In the genomic region with DNA sequence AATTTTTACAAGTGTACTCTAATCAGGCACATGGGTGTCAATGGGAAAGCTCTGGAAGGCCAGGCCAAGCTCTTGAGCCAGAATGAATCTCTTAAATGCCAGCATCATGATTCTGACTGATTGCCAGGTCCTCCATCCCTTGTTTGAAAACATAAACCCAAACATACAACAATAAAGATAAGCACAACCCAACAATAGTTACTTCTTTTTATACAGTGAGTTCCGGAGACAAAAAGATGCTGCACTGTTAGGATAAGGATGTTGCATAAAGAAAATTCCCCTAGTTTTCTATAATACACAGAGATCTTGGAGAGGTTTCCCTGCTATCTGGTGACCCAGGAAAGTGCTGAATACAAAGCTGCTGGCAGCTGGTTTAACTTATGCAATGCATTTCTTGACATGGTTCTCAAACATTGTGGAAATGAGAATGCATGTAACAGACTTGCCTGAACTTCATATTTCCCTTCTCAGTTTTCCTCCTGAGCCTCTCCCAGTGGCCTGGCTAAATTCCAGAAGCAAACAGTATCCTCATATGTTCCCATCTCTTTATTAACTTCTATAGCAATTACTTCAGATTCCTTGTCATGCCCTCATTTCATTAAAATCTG, we compare ENCODE assay signal across 23 cellular contexts.
"Had no signal": no experiment of that assay in that cellular context is flagged by ENCODE, and none has a peak within 500 bp of the region (broad histone marks: within the 10 kb centered on the region; RNA-seq: fewer than 3 reads in every experiment).

No MANE protein-coding gene starts in this region.

- H3K9me3 ChIP-seq: adrenal gland, breast epithelium, esophagus squamous epithelium, heart right ventricle, left ventricle myocardium inferior, neutrophil, thyroid gland had no signal

- H3K9me3 Mint-ChIP-seq: activated naive CD4-positive, alpha-beta T cell treated with anti-CD3 and anti-CD28 coated beads, Interleukin-2, amount 50 U/mL, for 24 hours; dendritic cell treated with granulocyte-macrophage colony-stimulating factor and Interleukin-4, amounts not matched to agents 40 ng/mL and 50 ng/mL, for 4 days; T-helper 1 cell treated with Interleukin-12 subunit alpha and Interleukin-12 subunit beta and Interleukin-4 antibody, amounts not matched to agents 30 μg/mL and 1 μg/mL, for 36 hours had no signal

- H3K79me2 ChIP-seq: parathyroid adenoma had no signal

- H3K27ac ChIP-seq: adrenal gland, breast epithelium, esophagus squamous epithelium, heart right ventricle, left ventricle myocardium inferior, neutrophil, parathyroid adenoma, thyroid gland had no signal

- H3K36me3 ChIP-seq: adrenal gland, breast epithelium, esophagus squamous epithelium, heart right ventricle, left ventricle myocardium inferior, neutrophil, thyroid gland had no signal

- H2AFZ ChIP-seq: parathyroid adenoma had no signal

- DNase-seq: activated CD4-positive, alpha-beta T cell treated with anti-CD3 and anti-CD28 coated beads for 1 hour; activated CD8-positive, alpha-beta memory T cell treated with anti-CD3 and anti-CD28 coated beads for 24 hours; activated CD8-positive, alpha-beta memory T cell treated with anti-CD3 and anti-CD28 coated beads, Interleukin-2, amount 50 U/mL, for 48 hours; activated gamma-delta T cell; adrenal gland; effector memory CD4-positive, alpha-beta T cell; esophagus squamous epithelium; heart right ventricle; immature natural killer cell; kidney glomerular epithelial cell; left ventricle myocardium inferior; naive thymus-derived CD4-positive, alpha-beta T cell; stimulated activated naive CD4-positive, alpha-beta T cell; thyroid gland had no signal

- H3K4me3 Mint-ChIP-seq: activated naive CD4-positive, alpha-beta T cell treated with anti-CD3 and anti-CD28 coated beads, Interleukin-2, amount 50 U/mL, for 24 hours; dendritic cell treated with granulocyte-macrophage colony-stimulating factor and Interleukin-4, amounts not matched to agents 40 ng/mL and 50 ng/mL, for 4 days; immature natural killer cell; naive thymus-derived CD4-positive, alpha-beta T cell; T-helper 1 cell treated with Interleukin-12 subunit alpha and Interleukin-12 subunit beta and Interleukin-4 antibody, amounts not matched to agents 30 μg/mL and 1 μg/mL, for 36 hours had no signal

- H3K4me3 ChIP-seq: adrenal gland, breast epithelium, esophagus squamous epithelium, heart right ventricle, left ventricle myocardium inferior, thyroid gland had no signal

- H3K4me1 Mint-ChIP-seq: activated naive CD4-positive, alpha-beta T cell treated with anti-CD3 and anti-CD28 coated beads, Interleukin-2, amount 50 U/mL, for 24 hours; immature natural killer cell; naive thymus-derived CD4-positive, alpha-beta T cell had no signal

- H3K27me3 ChIP-seq: adrenal gland, breast epithelium, esophagus squamous epithelium, thyroid gland had no signal

- H3K36me3 Mint-ChIP-seq: activated naive CD4-positive, alpha-beta T cell treated with anti-CD3 and anti-CD28 coated beads, Interleukin-2, amount 50 U/mL, for 24 hours; immature natural killer cell; naive thymus-derived CD4-positive, alpha-beta T cell had no signal

- ATAC-seq: heart right ventricle; naive thymus-derived CD4-positive, alpha-beta T cell had no signal

- H3K9ac ChIP-seq: parathyroid adenoma had no signal

- FAIRE-seq: astrocyte, endothelial cell of umbilical vein, urothelium cell line had no signal

- H3K4me1 ChIP-seq: adrenal gland, breast epithelium, esophagus squamous epithelium, heart right ventricle, left ventricle myocardium inferior, parathyroid adenoma, thyroid gland had no signal
